In the genomic region with DNA sequence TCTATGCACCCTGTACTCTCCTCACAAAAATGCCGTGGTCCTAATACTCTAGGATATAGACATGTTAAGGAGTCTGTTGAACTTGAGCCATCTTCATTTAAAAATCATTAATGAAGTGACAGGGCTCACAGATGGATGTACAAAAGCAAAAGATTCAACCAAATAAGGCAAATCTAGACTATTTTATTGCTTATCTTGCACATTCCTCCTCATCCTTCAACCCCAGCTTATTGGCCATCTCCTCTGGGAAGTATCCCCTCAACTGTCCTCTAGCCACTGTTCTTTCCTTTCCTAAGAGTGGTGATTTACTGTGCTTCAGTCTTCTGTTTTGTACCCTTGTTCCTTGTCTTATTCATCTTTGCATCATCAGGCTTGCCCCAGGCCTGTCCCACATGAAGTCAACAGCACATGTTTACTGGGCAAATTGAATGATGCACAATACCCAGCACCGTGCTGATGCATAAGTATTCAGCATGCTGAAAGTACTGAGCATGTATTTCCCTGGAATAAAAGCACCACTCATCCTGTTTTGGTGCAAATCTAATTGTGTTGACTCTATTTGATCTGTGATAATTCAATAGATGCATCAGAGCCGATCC, we compare ENCODE assay signal across 4 cellular contexts.
TF ChIP-seq lines count a peak whose summit lies in the region.

No MANE protein-coding gene starts in this region.

TF ChIP-seq in A549, 52 proteins besides CTCF, POLR2A, EP300 and RAD21:
- no peak for TF ChIP-seq NR3C1 (IDR thresholded peaks at IDR 0.05)
- peak; percentile 41 for TF ChIP-seq MAFK (IDR thresholded peaks at IDR 0.05; ENCODE audit: partially characterized antibody)
- no peak for TF ChIP-seq BHLHE40 (IDR thresholded peaks at IDR 0.05; ENCODE audit: low read depth, low read length)

TF ChIP-seq in IMR-90, 13 proteins besides CTCF, POLR2A, EP300 and RAD21:
- TF ChIP-seq, protein P1, sequence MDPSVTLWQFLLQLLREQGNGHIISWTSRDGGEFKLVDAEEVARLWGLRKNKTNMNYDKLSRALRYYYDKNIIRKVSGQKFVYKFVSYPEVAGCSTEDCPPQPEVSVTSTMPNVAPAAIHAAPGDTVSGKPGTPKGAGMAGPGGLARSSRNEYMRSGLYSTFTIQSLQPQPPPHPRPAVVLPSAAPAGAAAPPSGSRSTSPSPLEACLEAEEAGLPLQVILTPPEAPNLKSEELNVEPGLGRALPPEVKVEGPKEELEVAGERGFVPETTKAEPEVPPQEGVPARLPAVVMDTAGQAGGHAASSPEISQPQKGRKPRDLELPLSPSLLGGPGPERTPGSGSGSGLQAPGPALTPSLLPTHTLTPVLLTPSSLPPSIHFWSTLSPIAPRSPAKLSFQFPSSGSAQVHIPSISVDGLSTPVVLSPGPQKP (IDR thresholded peaks at IDR 0.05; ENCODE audit: borderline replicate concordance, low read depth, low read length) = no peak
- TF ChIP-seq CHD1 (IDR thresholded peaks at IDR 0.05; ENCODE audit: low read depth, low read length) (no peak), MAFK (IDR thresholded peaks at IDR 0.05; ENCODE audit: low read depth, low read length) (peak; percentile 46; the same call in 1 of the 2 replicates)

TF ChIP-seq in K562, 482 proteins besides CTCF, POLR2A, EP300 and RAD21:
- TF ChIP-seq TBP (optimal IDR thresholded peaks at IDR 0.05; ENCODE audit: low read depth, low read length) (no peak), ZNF316 (IDR thresholded peaks at IDR 0.05) (0 out of 2 replicates have a peak, but pooled peaks have one; percentile 18)
- TF ChIP-seq, protein P2, sequence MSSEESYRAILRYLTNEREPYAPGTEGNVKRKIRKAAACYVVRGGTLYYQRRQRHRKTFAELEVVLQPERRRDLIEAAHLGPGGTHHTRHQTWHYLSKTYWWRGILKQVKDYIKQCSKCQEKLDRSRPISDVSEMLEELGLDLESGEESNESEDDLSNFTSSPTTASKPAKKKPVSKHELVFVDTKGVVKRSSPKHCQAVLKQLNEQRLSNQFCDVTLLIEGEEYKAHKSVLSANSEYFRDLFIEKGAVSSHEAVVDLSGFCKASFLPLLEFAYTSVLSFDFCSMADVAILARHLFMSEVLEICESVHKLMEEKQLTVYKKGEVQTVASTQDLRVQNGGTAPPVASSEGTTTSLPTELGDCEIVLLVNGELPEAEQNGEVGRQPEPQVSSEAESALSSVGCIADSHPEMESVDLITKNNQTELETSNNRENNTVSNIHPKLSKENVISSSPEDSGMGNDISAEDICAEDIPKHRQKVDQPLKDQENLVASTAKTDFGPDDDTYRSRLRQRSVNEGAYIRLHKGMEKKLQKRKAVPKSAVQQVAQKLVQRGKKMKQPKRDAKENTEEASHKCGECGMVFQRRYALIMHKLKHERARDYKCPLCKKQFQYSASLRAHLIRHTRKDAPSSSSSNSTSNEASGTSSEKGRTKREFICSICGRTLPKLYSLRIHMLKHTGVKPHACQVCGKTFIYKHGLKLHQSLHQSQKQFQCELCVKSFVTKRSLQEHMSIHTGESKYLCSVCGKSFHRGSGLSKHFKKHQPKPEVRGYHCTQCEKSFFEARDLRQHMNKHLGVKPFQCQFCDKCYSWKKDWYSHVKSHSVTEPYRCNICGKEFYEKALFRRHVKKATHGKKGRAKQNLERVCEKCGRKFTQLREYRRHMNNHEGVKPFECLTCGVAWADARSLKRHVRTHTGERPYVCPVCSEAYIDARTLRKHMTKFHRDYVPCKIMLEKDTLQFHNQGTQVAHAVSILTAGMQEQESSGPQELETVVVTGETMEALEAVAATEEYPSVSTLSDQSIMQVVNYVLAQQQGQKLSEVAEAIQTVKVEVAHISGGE (CRISPR knock-in tag; IDR thresholded peaks at IDR 0.05) = no peak
TF ChIP-seq in K562: peak in this region for 1.

TF ChIP-seq in SK-N-SH, 30 proteins besides CTCF, POLR2A, EP300 and RAD21:
- TF ChIP-seq, protein P3, sequence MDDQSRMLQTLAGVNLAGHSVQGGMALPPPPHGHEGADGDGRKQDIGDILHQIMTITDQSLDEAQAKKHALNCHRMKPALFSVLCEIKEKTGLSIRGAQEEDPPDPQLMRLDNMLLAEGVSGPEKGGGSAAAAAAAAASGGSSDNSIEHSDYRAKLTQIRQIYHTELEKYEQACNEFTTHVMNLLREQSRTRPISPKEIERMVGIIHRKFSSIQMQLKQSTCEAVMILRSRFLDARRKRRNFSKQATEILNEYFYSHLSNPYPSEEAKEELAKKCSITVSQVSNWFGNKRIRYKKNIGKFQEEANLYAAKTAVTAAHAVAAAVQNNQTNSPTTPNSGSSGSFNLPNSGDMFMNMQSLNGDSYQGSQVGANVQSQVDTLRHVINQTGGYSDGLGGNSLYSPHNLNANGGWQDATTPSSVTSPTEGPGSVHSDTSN (IDR thresholded peaks at IDR 0.05) = no peak
- no peak for TF ChIP-seq RXRA (IDR thresholded peaks at IDR 0.05; ENCODE audit: borderline replicate concordance, low read depth)
- no peak for TF ChIP-seq FOXM1 (IDR thresholded peaks at IDR 0.05; ENCODE audit: low read depth)
- no peak for TF ChIP-seq TAF1 (IDR thresholded peaks at IDR 0.05; ENCODE audit: borderline replicate concordance, low read depth, low read length)
- TF ChIP-seq, protein P4, sequence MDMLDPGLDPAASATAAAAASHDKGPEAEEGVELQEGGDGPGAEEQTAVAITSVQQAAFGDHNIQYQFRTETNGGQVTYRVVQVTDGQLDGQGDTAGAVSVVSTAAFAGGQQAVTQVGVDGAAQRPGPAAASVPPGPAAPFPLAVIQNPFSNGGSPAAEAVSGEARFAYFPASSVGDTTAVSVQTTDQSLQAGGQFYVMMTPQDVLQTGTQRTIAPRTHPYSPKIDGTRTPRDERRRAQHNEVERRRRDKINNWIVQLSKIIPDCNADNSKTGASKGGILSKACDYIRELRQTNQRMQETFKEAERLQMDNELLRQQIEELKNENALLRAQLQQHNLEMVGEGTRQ (IDR thresholded peaks at IDR 0.05; ENCODE audit: borderline replicate concordance, low read depth, low read length) = no peak
- TF ChIP-seq, protein P5, sequence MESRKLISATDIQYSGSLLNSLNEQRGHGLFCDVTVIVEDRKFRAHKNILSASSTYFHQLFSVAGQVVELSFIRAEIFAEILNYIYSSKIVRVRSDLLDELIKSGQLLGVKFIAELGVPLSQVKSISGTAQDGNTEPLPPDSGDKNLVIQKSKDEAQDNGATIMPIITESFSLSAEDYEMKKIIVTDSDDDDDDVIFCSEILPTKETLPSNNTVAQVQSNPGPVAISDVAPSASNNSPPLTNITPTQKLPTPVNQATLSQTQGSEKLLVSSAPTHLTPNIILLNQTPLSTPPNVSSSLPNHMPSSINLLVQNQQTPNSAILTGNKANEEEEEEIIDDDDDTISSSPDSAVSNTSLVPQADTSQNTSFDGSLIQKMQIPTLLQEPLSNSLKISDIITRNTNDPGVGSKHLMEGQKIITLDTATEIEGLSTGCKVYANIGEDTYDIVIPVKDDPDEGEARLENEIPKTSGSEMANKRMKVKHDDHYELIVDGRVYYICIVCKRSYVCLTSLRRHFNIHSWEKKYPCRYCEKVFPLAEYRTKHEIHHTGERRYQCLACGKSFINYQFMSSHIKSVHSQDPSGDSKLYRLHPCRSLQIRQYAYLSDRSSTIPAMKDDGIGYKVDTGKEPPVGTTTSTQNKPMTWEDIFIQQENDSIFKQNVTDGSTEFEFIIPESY (IDR thresholded peaks at IDR 0.05; ENCODE audit: borderline replicate concordance, low read depth) = no peak
- TF ChIP-seq, protein P6, sequence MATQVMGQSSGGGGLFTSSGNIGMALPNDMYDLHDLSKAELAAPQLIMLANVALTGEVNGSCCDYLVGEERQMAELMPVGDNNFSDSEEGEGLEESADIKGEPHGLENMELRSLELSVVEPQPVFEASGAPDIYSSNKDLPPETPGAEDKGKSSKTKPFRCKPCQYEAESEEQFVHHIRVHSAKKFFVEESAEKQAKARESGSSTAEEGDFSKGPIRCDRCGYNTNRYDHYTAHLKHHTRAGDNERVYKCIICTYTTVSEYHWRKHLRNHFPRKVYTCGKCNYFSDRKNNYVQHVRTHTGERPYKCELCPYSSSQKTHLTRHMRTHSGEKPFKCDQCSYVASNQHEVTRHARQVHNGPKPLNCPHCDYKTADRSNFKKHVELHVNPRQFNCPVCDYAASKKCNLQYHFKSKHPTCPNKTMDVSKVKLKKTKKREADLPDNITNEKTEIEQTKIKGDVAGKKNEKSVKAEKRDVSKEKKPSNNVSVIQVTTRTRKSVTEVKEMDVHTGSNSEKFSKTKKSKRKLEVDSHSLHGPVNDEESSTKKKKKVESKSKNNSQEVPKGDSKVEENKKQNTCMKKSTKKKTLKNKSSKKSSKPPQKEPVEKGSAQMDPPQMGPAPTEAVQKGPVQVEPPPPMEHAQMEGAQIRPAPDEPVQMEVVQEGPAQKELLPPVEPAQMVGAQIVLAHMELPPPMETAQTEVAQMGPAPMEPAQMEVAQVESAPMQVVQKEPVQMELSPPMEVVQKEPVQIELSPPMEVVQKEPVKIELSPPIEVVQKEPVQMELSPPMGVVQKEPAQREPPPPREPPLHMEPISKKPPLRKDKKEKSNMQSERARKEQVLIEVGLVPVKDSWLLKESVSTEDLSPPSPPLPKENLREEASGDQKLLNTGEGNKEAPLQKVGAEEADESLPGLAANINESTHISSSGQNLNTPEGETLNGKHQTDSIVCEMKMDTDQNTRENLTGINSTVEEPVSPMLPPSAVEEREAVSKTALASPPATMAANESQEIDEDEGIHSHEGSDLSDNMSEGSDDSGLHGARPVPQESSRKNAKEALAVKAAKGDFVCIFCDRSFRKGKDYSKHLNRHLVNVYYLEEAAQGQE (IDR thresholded peaks at IDR 0.05; ENCODE audit: low read depth, low read length) = no peak
- no peak for TF ChIP-seq TCF12 (IDR thresholded peaks at IDR 0.05)
- TF ChIP-seq FOSL2 (IDR thresholded peaks at IDR 0.05; ENCODE audit: borderline replicate concordance, low read depth) = no peak
- no peak for TF ChIP-seq NRF1 (IDR thresholded peaks at IDR 0.05; ENCODE audit: low read depth, low read length)
- TF ChIP-seq CHD2 (IDR thresholded peaks at IDR 0.05; ENCODE audit: low read length, partially characterized antibody) = no peak
- no peak for TF ChIP-seq EZH2phosphoT487 (IDR thresholded peaks at IDR 0.05; ENCODE audit: borderline replicate concordance, low read depth)
- TF ChIP-seq YY1 (IDR thresholded peaks at IDR 0.05; ENCODE audit: low read depth) = no peak
- no peak for TF ChIP-seq TEAD4 (IDR thresholded peaks at IDR 0.05; ENCODE audit: borderline replicate concordance, insufficient read depth)
- TF ChIP-seq RCOR1 (IDR thresholded peaks at IDR 0.05; ENCODE audit: low read length) = no peak
- TF ChIP-seq JUND (IDR thresholded peaks at IDR 0.05) = no peak
- TF ChIP-seq GATA2 (CRISPR knock-in tag; IDR thresholded peaks at IDR 0.05) = no peak
- TF ChIP-seq SIN3A (IDR thresholded peaks at IDR 0.05; ENCODE audit: borderline replicate concordance, low read depth, low read length) = no peak
